Comparison of ENCODE assay signal across 8 cellular contexts in the genomic region with DNA sequence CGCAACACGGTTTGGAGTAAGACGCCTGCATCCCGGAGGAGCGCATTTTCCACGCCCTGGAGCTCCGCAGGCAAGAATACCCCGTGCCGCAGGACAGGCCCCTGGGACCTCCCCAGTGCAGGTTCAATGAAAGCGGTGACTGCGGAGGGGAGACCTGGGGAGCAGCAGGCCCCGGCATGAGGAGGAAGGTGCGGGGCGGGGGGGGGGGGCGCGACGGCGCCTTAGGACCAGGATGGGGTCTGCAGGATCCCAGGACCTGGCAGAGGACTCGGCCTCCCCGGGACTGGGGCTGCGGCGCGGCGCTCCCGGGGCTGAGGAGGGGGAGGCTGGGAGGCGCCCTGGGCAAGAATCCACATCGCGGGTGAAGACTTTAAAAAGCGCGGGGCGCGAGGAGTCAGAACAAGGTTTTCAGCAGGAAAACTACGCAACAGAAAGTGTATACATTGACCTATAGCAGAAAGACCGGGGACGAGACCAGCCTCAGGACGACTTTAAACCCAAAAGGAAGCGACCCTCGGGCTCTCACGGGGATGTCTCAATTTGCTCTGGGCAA. TPM values are rescaled to one million over a fixed set of nuclear protein-coding genes. Genes with fewer than 3 reads are reported as not detected.
DNase-seq lines count a peak whose midpoint lies in the region; ATAC-seq and TF ChIP-seq lines count a peak whose summit lies in the region.

No MANE protein-coding gene starts in this region.

- TF ChIP-seq RAD21 in HCT116 (IDR thresholded peaks at IDR 0.05; ENCODE audit: low read depth): no peak

- H2AFZ ChIP-seq in HCT116 (ENCODE audit: low read depth, low read length, poor library complexity, severe bottlenecking): peak overlapping the region; percentile 85

- BruUV-seq in HCT116 (replicated peaks; lab: Mats Ljungman, UMichigan): TSS peak; percentile 87

- H3K9me2 ChIP-seq in HCT116 (ENCODE audit: insufficient read depth): no peaks in the 10 kb centered on the region

- TF ChIP-seq CTCF in HCT116 (IDR thresholded peaks at IDR 0.05 in 2 of 3, conservative IDR thresholded peaks at IDR 0.05 in 1 of 3; ENCODE audit: borderline replicate concordance in 1 of 3, insufficient read depth in 1 of 3, low read depth in 2 of 3, low read length in 2 of 3) (no peak), choroid plexus epithelial cell (conservative IDR thresholded peaks at IDR 0.05; ENCODE audit: low read depth, low read length) (no peak), lower leg skin (IDR thresholded peaks at IDR 0.05) (no peak), thoracic aorta (IDR thresholded peaks at IDR 0.05) (no peak)

- intact Hi-C loops in HCT116 (cut with micrococcal nuclease) (no loop called here), lower leg skin (cut with DNase I; ENCODE audit: low total_unique reads) (no loop called here)

- H3K27me3 ChIP-seq in HCT116 (ENCODE audit: insufficient read depth, low read length) (no peaks in the 10 kb centered on the region), thoracic aorta (replicated peaks; ENCODE audit: insufficient read depth) (no peaks in the 10 kb centered on the region)

- RAD21 ChIA-PET in HCT116 (lab: Charles Lee; ENCODE audit: low non-redundant PET in 1 of 2, low total read pairs in 2 of 2, uncharacterized antibody in 2 of 2, unreplicated experiment in 2 of 2): no interaction called here

- H3K79me2 ChIP-seq in HCT116 (ENCODE audit: insufficient read depth, low read length): no peaks in the 10 kb centered on the region

- H3K4me3 ChIP-seq in HCT116 (replicated peaks in 1 of 2; ENCODE audit: low read depth in 1 of 2, low read length in 2 of 2): peak overlapping the region; percentile 71 to 94
- peak overlapping the region; percentile 85 for H3K4me3 ChIP-seq in choroid plexus epithelial cell (ENCODE audit: low read depth, low read length)
- peak overlapping the region; percentile 57 for H3K4me3 ChIP-seq in lower leg skin (ENCODE audit: low read depth, poor library complexity, severe bottlenecking)
- peak overlapping the region; percentile 78 for H3K4me3 ChIP-seq in thoracic aorta

- H3K9ac ChIP-seq in HCT116 (ENCODE audit: low read length): peak overlapping the region; percentile 90

- CTCF ChIA-PET in activated CD8-positive, alpha-beta memory T cell treated with anti-CD3 and anti-CD28 coated beads, Interleukin-2, amount 10 ng/mL, durations not matched to agents 7 days and 5 days (lab: Charles Lee): no interaction called here
- CTCF ChIA-PET in HCT116 (lab: Charles Lee): no interaction called here

- peaks cover 4 to 6% of the 10 kb centered on the region in 2 experiments; a peak in 3 of 4 replicates for H3K9me3 ChIP-seq in HCT116 (ENCODE audit: control insufficient read depth in 1 of 2, insufficient read depth in 1 of 2, low read depth in 1 of 2, low read length in 2 of 2)
- no peaks in the 10 kb centered on the region for H3K9me3 ChIP-seq in thoracic aorta

- H3K4me3 Mint-ChIP-seq in activated CD8-positive, alpha-beta memory T cell treated with anti-CD3 and anti-CD28 coated beads, Interleukin-2, amount 10 ng/mL, durations not matched to agents 7 days and 5 days: peak overlapping the region; percentile 85

- no peak for DNase-seq in activated CD8-positive, alpha-beta memory T cell treated with anti-CD3 and anti-CD28 coated beads, Interleukin-2, amount 10 ng/mL, durations not matched to agents 7 days and 5 days
- no peak for DNase-seq in activated CD8-positive, alpha-beta memory T cell treated with anti-CD3 and anti-CD28 coated beads, Interleukin-2, amount 50 U/mL, for 4 hours
- no peak for DNase-seq in HCT116 (ENCODE audit: low read depth, low spot score)
- peak; percentile 30 for DNase-seq in NCI-H2171 treated with DMSO at 0.1 percent for 48 hours (lab: John Stamatoyannopoulos, UW)
- peak; percentile 10 for DNase-seq in choroid plexus epithelial cell (ENCODE audit: low read depth)
- DNase-seq in lower leg skin (ENCODE audit: low spot score in 2 of 2): no peak
- DNase-seq in thoracic aorta (ENCODE audit: low spot score): no peak
- no peak for DNase-seq in NCI-H345 treated with DMSO at 0.1 percent for 48 hours (lab: John Stamatoyannopoulos, UW; ENCODE audit: unreplicated experiment)

- H3K27ac ChIP-seq in HCT116 (ENCODE audit: low read depth, low read length) (peak overlapping the region; percentile 28), thoracic aorta (peak overlapping the region; percentile 84 to 91)

- peaks cover 20% of the 10 kb centered on the region for H3K4me1 Mint-ChIP-seq in activated CD8-positive, alpha-beta memory T cell treated with anti-CD3 and anti-CD28 coated beads, Interleukin-2, amount 10 ng/mL, durations not matched to agents 7 days and 5 days

- H3K36me3 ChIP-seq in HCT116 (ENCODE audit: control insufficient read depth in 1 of 2, insufficient read depth in 2 of 2, low read length in 2 of 2) (no peaks in the 10 kb centered on the region), thoracic aorta (no peaks in the 10 kb centered on the region)

- peaks cover 3 to 10% of the 10 kb centered on the region in 2 experiments; a peak in 2 of 4 replicates for H3K4me1 ChIP-seq in HCT116 (ENCODE audit: control insufficient read depth in 1 of 2, insufficient read depth in 2 of 2, low read length in 2 of 2)
- peaks cover 7 to 20% of the 10 kb centered on the region in 2 donors for H3K4me1 ChIP-seq in thoracic aorta (ENCODE audit: control insufficient read depth in 1 of 2, low read depth in 2 of 2)

- ATAC-seq in activated CD8-positive, alpha-beta memory T cell treated with anti-CD3 and anti-CD28 coated beads, Interleukin-2, amount 10 ng/mL, durations not matched to agents 7 days and 5 days: peak; percentile 50
- ATAC-seq in HCT116 (peak; percentile 48), thoracic aorta (ENCODE audit: insufficient number of reproducible peaks, low FRiP score, low read depth) (no peak)

- H3K27me3 Mint-ChIP-seq in activated CD8-positive, alpha-beta memory T cell treated with anti-CD3 and anti-CD28 coated beads, Interleukin-2, amount 10 ng/mL, durations not matched to agents 7 days and 5 days: no peaks in the 10 kb centered on the region

- WGBS in lower leg skin, 2 donors: 0 to 1% methylated on average over 28 to 39 of the region's 39 CpGs

- no peaks in the 10 kb centered on the region for H4K20me1 ChIP-seq in HCT116 (ENCODE audit: insufficient read depth)

- POLR2A ChIA-PET in HCT116 (lab: Charles Lee): no interaction called here

- H3K4me2 ChIP-seq in HCT116 (ENCODE audit: low read length): peak overlapping the region; percentile 94

- peak overlapping the region; percentile 89 for H3K27ac Mint-ChIP-seq in activated CD8-positive, alpha-beta memory T cell treated with anti-CD3 and anti-CD28 coated beads, Interleukin-2, amount 10 ng/mL, durations not matched to agents 7 days and 5 days

- TF ChIP-seq POLR2A in HCT116 (IDR thresholded peaks at IDR 0.05; ENCODE audit: borderline replicate concordance, extremely low read depth, insufficient read depth, insufficient read length): no peak
- TF ChIP-seq POLR2A in lower leg skin (IDR thresholded peaks at IDR 0.05): no peak

- H3K36me3 Mint-ChIP-seq in activated CD8-positive, alpha-beta memory T cell treated with anti-CD3 and anti-CD28 coated beads, Interleukin-2, amount 10 ng/mL, durations not matched to agents 7 days and 5 days: peaks cover 41% of the 10 kb centered on the region

- peaks cover 12% of the 10 kb centered on the region for H3K9me3 Mint-ChIP-seq in activated CD8-positive, alpha-beta memory T cell treated with anti-CD3 and anti-CD28 coated beads, Interleukin-2, amount 10 ng/mL, durations not matched to agents 7 days and 5 days (ENCODE audit: low read depth)

TF ChIP-seq in HCT116, 20 proteins besides CTCF, POLR2A, EP300 and RAD21:
- TF ChIP-seq EZH2phosphoT487 (IDR thresholded peaks at IDR 0.05; ENCODE audit: borderline replicate concordance) (no peak), FOSL1 (IDR thresholded peaks at IDR 0.05; ENCODE audit: low read depth) (no peak), YY1 (IDR thresholded peaks at IDR 0.05; ENCODE audit: extremely low read depth, insufficient replicate concordance, low read depth, low read length) (no peak), JUND (IDR thresholded peaks at IDR 0.05) (no peak), CEBPB (IDR thresholded peaks at IDR 0.05; ENCODE audit: low read depth) (no peak)
- TF ChIP-seq, protein P1, sequence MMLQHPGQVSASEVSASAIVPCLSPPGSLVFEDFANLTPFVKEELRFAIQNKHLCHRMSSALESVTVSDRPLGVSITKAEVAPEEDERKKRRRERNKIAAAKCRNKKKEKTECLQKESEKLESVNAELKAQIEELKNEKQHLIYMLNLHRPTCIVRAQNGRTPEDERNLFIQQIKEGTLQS (IDR thresholded peaks at IDR 0.05): no peak
- TF ChIP-seq, protein P2, sequence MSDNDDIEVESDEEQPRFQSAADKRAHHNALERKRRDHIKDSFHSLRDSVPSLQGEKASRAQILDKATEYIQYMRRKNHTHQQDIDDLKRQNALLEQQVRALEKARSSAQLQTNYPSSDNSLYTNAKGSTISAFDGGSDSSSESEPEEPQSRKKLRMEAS (IDR thresholded peaks at IDR 0.05): no peak

RNA-seq across cellular contexts. Expression of a gene that starts 0.4 kb away (rescaled TPM):
- 10 to 100 TPM; 30.7 to 32.1 TPM for total RNA-seq in activated CD8-positive, alpha-beta memory T cell treated with anti-CD3 and anti-CD28 coated beads, Interleukin-2, amount 10 ng/mL, durations not matched to agents 7 days and 5 days
- 12.2 TPM for total RNA-seq in HCT116 (2021; ENCODE audit: unreplicated experiment)
- 2.7 and 3.0 TPM in 2 replicates for polyA plus RNA-seq in HCT116 (2012)
- total RNA-seq in lower leg skin: 10 to 100 TPM in 2 of 4 donors, 1 to 10 TPM in 2; 7.8 to 13.5 (median 10.2) TPM
- total RNA-seq in thoracic aorta: 10 to 100 TPM; 26.3 to 30.0 TPM

RNA-seq across cellular contexts. Expression of a gene that starts 52.2 kb away (rescaled TPM):
- total RNA-seq in activated CD8-positive, alpha-beta memory T cell treated with anti-CD3 and anti-CD28 coated beads, Interleukin-2, amount 10 ng/mL, durations not matched to agents 7 days and 5 days: 10 to 100 TPM; 23.5 to 23.8 TPM
- total RNA-seq in HCT116 (2021; ENCODE audit: unreplicated experiment) (12.7 TPM), lower leg skin (10 to 100 TPM in 1 of 4 donors, 1 to 10 TPM in 3; 5.5 to 12.6 (median 7.9) TPM), thoracic aorta (10 to 100 TPM; 10.4 to 15.2 TPM)
- polyA plus RNA-seq in HCT116 (2012): 10.1 and 12.1 TPM in 2 replicates

Comparison
In these comparisons a context has a peak if more than half of its experiments do, and no peak if none do; other contexts are left out.
1. DNase-seq: peak in NCI-H2171 treated with DMSO at 0.1 percent for 48 hours (single experiment) and choroid plexus epithelial cell (single experiment); none in activated CD8-positive, alpha-beta memory T cell treated with anti-CD3 and anti-CD28 coated beads, Interleukin-2, amount 10 ng/mL, durations not matched to agents 7 days and 5 days (single experiment), activated CD8-positive, alpha-beta memory T cell treated with anti-CD3 and anti-CD28 coated beads, Interleukin-2, amount 50 U/mL, for 4 hours (single experiment), HCT116 (single experiment), lower leg skin (0 of 2), thoracic aorta (single experiment) and NCI-H345 treated with DMSO at 0.1 percent for 48 hours (single experiment).
2. Peak in every context shown above with its lines, with median percentiles within 50 percentile points of each other: H3K4me3 ChIP-seq.